ENCODE assay signal across 8 cellular contexts in genomic region chr1:92784051-92784638, GRCh38. TPM values are rescaled to one million over a fixed set of nuclear protein-coding genes. Genes with fewer than 3 reads are reported as not detected.
DNase-seq lines count a peak whose midpoint lies in the region; ATAC-seq and TF ChIP-seq lines count a peak whose summit lies in the region.

No MANE protein-coding gene starts in this region.

- H3K27me3 ChIP-seq in Karpas-422 (ENCODE audit: low read length) = no peaks in the 10 kb centered on the region; the same call in 1 of the 2 replicates

- H3K9me3 ChIP-seq in Karpas-422 (ENCODE audit: low read length) = no peaks in the 10 kb centered on the region

- peaks cover 39 to 44% of the 10 kb centered on the region in 2 donors for H3K27me3 Mint-ChIP-seq in natural killer cell (ENCODE audit: low read depth in 2 of 2)
- H3K27me3 Mint-ChIP-seq in type B pancreatic cell = peaks cover 6% of the 10 kb centered on the region

- ATAC-seq in GM18511 (IDR thresholded peaks at IDR 0.05; ENCODE audit: unreplicated experiment) (peak; percentile 21), natural killer cell (peak in 2 of 3 donors; percentile 32 to 34)

- H3K27ac ChIP-seq in Karpas-422 (ENCODE audit: low read length) = no peak overlapping the region

- no peaks in the 10 kb centered on the region for H4K20me1 ChIP-seq in Karpas-422 (ENCODE audit: insufficient read depth, low read depth, low read length)

- peak overlapping the region; percentile 93 for H3K4me2 ChIP-seq in Karpas-422 (ENCODE audit: low read depth, low read length, poor library complexity, severe bottlenecking)

- H3K4me3 ChIP-seq in Karpas-422 (ENCODE audit: low read length) = peak overlapping the region; percentile 78

- H3K27ac Mint-ChIP-seq in natural killer cell (peak overlapping the region in 1 of 2 donors; percentile 56), type B pancreatic cell (peak overlapping the region; percentile 94)

- H3K36me3 Mint-ChIP-seq in natural killer cell (no peaks in the 10 kb centered on the region), type B pancreatic cell (peaks cover 5% of the 10 kb centered on the region)

- intact Hi-C loops in natural killer cell (cut with micrococcal nuclease) = no loop called here

- DNase-seq in AG08396 (ENCODE audit: low spot score) (peak; percentile 56), Karpas-422 (peak; percentile 49), fibroblast of gingiva (ENCODE audit: low read depth) (peak; percentile 44), natural killer cell (peak; percentile 22), type B pancreatic cell (ENCODE audit: extremely low spot score, unreplicated experiment) (no peak), DMS153 (lab: John Stamatoyannopoulos, UW) (no peak)
- peak; percentile 59 for DNase-seq in activated CD8-positive, alpha-beta memory T cell treated with anti-CD3 and anti-CD28 coated beads, Interleukin-2, amount 50 U/mL, for 48 hours

- peaks cover 12% of the 10 kb centered on the region for H3K4me1 ChIP-seq in Karpas-422 (ENCODE audit: low read length)

- H3K4me1 Mint-ChIP-seq in natural killer cell (peaks cover 9 to 24% of the 10 kb centered on the region in 2 donors), type B pancreatic cell (ENCODE audit: unreplicated experiment) (peaks cover 23% of the 10 kb centered on the region)

- peaks cover 42% of the 10 kb centered on the region for H3K79me2 ChIP-seq in Karpas-422 (ENCODE audit: low read length)

- H3K9me3 Mint-ChIP-seq in natural killer cell (no peaks in the 10 kb centered on the region), type B pancreatic cell (no peaks in the 10 kb centered on the region)

- TF ChIP-seq CTCF in natural killer cell (IDR thresholded peaks at IDR 0.05) (no peak), type B pancreatic cell (conservative IDR thresholded peaks at IDR 0.05) (no peak)

- H3K9ac ChIP-seq in Karpas-422 (ENCODE audit: low read length) = peak overlapping the region; percentile 87

- no peaks in the 10 kb centered on the region for H3K9me2 ChIP-seq in Karpas-422 (replicated peaks; ENCODE audit: insufficient read depth, low read length)

- H3K4me3 Mint-ChIP-seq in natural killer cell (peak overlapping the region; percentile 87), type B pancreatic cell (peak overlapping the region; percentile 93)

- H2AFZ ChIP-seq in Karpas-422 (ENCODE audit: low read length) = peak overlapping the region; percentile 86

- no peaks in the 10 kb centered on the region for H3K36me3 ChIP-seq in Karpas-422 (ENCODE audit: insufficient read depth, low read length)

RNA-seq across cellular contexts. Expression of gene EVI5, which starts 0.8 kb away (rescaled TPM):
- 11.4 and 37.1 TPM in 2 replicates for total RNA-seq in Karpas-422 (2014; rRNA removed; shearing (Covaris generic); ENCODE audit: low replicate concordance)
- 1 to 10 TPM; 3.9 to 6.0 (median 5.5) TPM for total RNA-seq in natural killer cell
- total RNA-seq in type B pancreatic cell (ENCODE audit: low replicate concordance) = 23.6 and 29.6 TPM in 2 replicates

RNA-seq across cellular contexts. Expression of gene RPL5, which starts 47.7 kb away (rescaled TPM):
- 2,490 and 3,153 TPM in 2 replicates for total RNA-seq in Karpas-422 (2014; rRNA removed; shearing (Covaris generic); ENCODE audit: low replicate concordance)
- total RNA-seq in natural killer cell (100 to 1,000 TPM; 573 to 679 (median 647) TPM), type B pancreatic cell (ENCODE audit: low replicate concordance) (1,339 and 1,496 TPM in 2 replicates)

Comparison
In these comparisons a context has a peak if more than half of its experiments do, and no peak if none do; other contexts are left out.
1. DNase-seq: peak in AG08396 (single experiment), Karpas-422 (single experiment), activated CD8-positive, alpha-beta memory T cell treated with anti-CD3 and anti-CD28 coated beads, Interleukin-2, amount 50 U/mL, for 48 hours (single experiment), fibroblast of gingiva (single experiment) and natural killer cell (single experiment); none in type B pancreatic cell (single experiment) and DMS153 (single experiment).